25 cellular contexts compared by ENCODE assay signal in the genomic region with DNA sequence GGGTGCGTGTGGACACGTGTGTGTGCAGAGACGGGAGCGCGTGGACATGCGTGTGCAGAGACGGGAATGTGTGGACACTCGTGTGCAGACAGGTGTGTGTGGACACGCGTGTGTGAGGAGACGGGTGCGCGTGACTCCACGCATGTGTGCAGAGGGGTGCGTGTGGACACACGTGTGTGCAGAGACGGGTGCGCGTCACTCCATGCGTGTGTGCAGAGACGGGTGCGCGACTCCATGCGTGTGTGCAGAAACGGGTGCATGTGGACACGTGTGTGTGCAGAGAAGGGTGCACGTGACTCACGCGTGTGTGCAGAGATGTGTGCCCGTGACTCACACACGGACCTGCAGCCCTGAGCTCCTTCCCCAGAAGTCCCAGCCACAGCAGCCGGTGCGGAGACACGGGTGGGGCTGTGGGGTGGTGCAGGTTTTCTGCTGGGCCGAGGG. TPM values are rescaled to one million over a fixed set of nuclear protein-coding genes. Genes with fewer than 3 reads are reported as not detected.
DNase-seq lines count a peak whose midpoint lies in the region; ATAC-seq lines count a peak whose summit lies in the region.
"Had no signal": no experiment of that assay in that cellular context is flagged by ENCODE, and none has a peak within 500 bp of the region (broad histone marks: within the 10 kb centered on the region; RNA-seq: fewer than 3 reads in every experiment).

No MANE protein-coding gene starts in this region.

- no peak overlapping the region for H3K27ac Mint-ChIP-seq in activated T-cell treated with anti-CD3 and anti-CD28 coated beads, Interleukin-2, amount 50 U/mL, for 24 hours
- H3K27ac Mint-ChIP-seq: CD4-positive, CD25-positive, alpha-beta regulatory T cell; T-helper 2 cell treated with Interferon-gamma antibody and Interleukin-4, amounts not matched to agents 5 μg/mL and 100 μg/mL, for 36 hours had no signal

- H2BK120ac ChIP-seq in trophoblast cell (ENCODE audit: insufficient read depth, low read length, poor library complexity) = no peak overlapping the region

- peaks cover 18% of the 10 kb centered on the region for H3K9me3 ChIP-seq in trophoblast cell (ENCODE audit: insufficient read depth, low read depth, low read length)
- H3K9me3 ChIP-seq: breast epithelium, MG63, stomach, thyroid gland had no signal

- peak overlapping the region; percentile 33 for H3K4me3 Mint-ChIP-seq in activated T-cell treated with anti-CD3 and anti-CD28 coated beads, Interleukin-2, amount 50 U/mL, for 24 hours
- H3K4me3 Mint-ChIP-seq: T-helper 2 cell treated with Interferon-gamma antibody and Interleukin-4, amounts not matched to agents 5 μg/mL and 100 μg/mL, for 36 hours had no signal

- H2AK5ac ChIP-seq in trophoblast cell (ENCODE audit: low read length) = no peak overlapping the region

- no peak overlapping the region for H2BK5ac ChIP-seq in trophoblast cell (ENCODE audit: low read depth, low read length, poor library complexity)

- H3K4me3 ChIP-seq in trophoblast cell (ENCODE audit: low read depth, low read length) = peak overlapping the region; percentile 4
- H3K4me3 ChIP-seq: breast epithelium, MG63, smooth muscle cell, stomach, thyroid gland had no signal

- no peaks in the 10 kb centered on the region for H3K79me2 ChIP-seq in trophoblast cell (ENCODE audit: control insufficient read depth, insufficient read depth, low read length, poor library complexity)
- H3K79me2 ChIP-seq: parathyroid adenoma had no signal

- peaks cover 30% of the 10 kb centered on the region for H3K4me1 Mint-ChIP-seq in activated T-cell treated with anti-CD3 and anti-CD28 coated beads, Interleukin-2, amount 50 U/mL, for 24 hours (ENCODE audit: low read depth)

- H3K18ac ChIP-seq in trophoblast cell (ENCODE audit: low read length) = no peak overlapping the region

- H3K4me2 ChIP-seq in trophoblast cell (ENCODE audit: low read length) = no peak overlapping the region
- H3K4me2 ChIP-seq: smooth muscle cell had no signal

- no peak for ATAC-seq in HG02623 (IDR thresholded peaks at IDR 0.05; ENCODE audit: unreplicated experiment)
- ATAC-seq: Panc1 had no signal

- peaks cover 47% of the 10 kb centered on the region for H3K36me3 Mint-ChIP-seq in activated T-cell treated with anti-CD3 and anti-CD28 coated beads, Interleukin-2, amount 50 U/mL, for 24 hours (ENCODE audit: low read depth)
- H3K36me3 Mint-ChIP-seq: CD4-positive, CD25-positive, alpha-beta regulatory T cell had no signal

- H3K14ac ChIP-seq in trophoblast cell (ENCODE audit: low read length) = no peak overlapping the region

- no peak overlapping the region for H4K12ac ChIP-seq in trophoblast cell (ENCODE audit: low read depth, low read length)

- H4K91ac ChIP-seq in trophoblast cell (ENCODE audit: low read depth, low read length) = no peak overlapping the region

- no peak overlapping the region for H2AFZ ChIP-seq in trophoblast cell (ENCODE audit: insufficient read depth, low read length, poor library complexity)
- H2AFZ ChIP-seq: parathyroid adenoma had no signal

- no peak overlapping the region for H3K9ac ChIP-seq in trophoblast cell (ENCODE audit: low read length)
- H3K9ac ChIP-seq: parathyroid adenoma had no signal

- no CpG with 5 or more reads among the region's 35 CpGs for WGBS in trophoblast cell (ENCODE audit: extremely low coverage, insufficient coverage, insufficient read length)

- DNase-seq in activated T-cell treated with anti-CD3 and anti-CD28 coated beads, Interleukin-2, amount 50 U/mL, for 24 hours = peak; percentile 31
- DNase-seq in activated T-cell treated with anti-CD3 and anti-CD28 coated beads, Interleukin-2, amount 50 U/mL, for 1 hour = no peak
- DNase-seq in trophoblast cell = no peak
- DNase-seq: activated CD4-positive, alpha-beta T cell treated with anti-CD3 and anti-CD28 coated beads for 4 hours; activated naive CD4-positive, alpha-beta T cell treated with Interleukin-2 at 50 U/mL for 16 hours; activated T-cell treated with anti-CD3 and anti-CD28 coated beads, Interleukin-2, amount 50 U/mL, for 48 hours; CD4-positive, CD25-positive, alpha-beta regulatory T cell; HCEC 1CT; hippocampal formation; KG1; MG63; NCI-H1105 treated with DMSO at 0.1 percent for 48 hours; NCI-H2227 treated with DMSO at 0.1 percent for 48 hours; NCI-H526 treated with DMSO at 0.1 percent for 48 hours; SHP77 treated with DMSO at 0.1 percent for 48 hours; stimulated activated CD4-positive, alpha-beta T cell treated with anti-CD3 and anti-CD28 coated beads, Interleukin-2, amount 100 ng/mL, for 24 hours; stomach; thyroid gland had no signal

- H3K27ac ChIP-seq in trophoblast cell (ENCODE audit: low read depth, low read length) = no peak overlapping the region
- H3K27ac ChIP-seq: breast epithelium, parathyroid adenoma, stomach, thyroid gland had no signal

- no peaks in the 10 kb centered on the region for H3K27me3 ChIP-seq in trophoblast cell (ENCODE audit: insufficient read depth, low read length)
- H3K27me3 ChIP-seq: MG63, thyroid gland had no signal

- no peaks in the 10 kb centered on the region for H3K27me3 Mint-ChIP-seq in activated T-cell treated with anti-CD3 and anti-CD28 coated beads, Interleukin-2, amount 50 U/mL, for 24 hours

- H4K8ac ChIP-seq in trophoblast cell (ENCODE audit: low read depth, low read length) = no peak overlapping the region

- no peaks in the 10 kb centered on the region for H3K9me3 Mint-ChIP-seq in activated T-cell treated with anti-CD3 and anti-CD28 coated beads, Interleukin-2, amount 50 U/mL, for 24 hours
- H3K9me3 Mint-ChIP-seq: CD4-positive, CD25-positive, alpha-beta regulatory T cell; T-helper 2 cell treated with Interferon-gamma antibody and Interleukin-4, amounts not matched to agents 5 μg/mL and 100 μg/mL, for 36 hours had no signal

- no peak overlapping the region for H3K23ac ChIP-seq in trophoblast cell (ENCODE audit: low read length)

- no peak overlapping the region for H3K4ac ChIP-seq in trophoblast cell (ENCODE audit: low read depth, low read length)

- H3K36me3 ChIP-seq in trophoblast cell (ENCODE audit: control insufficient read depth in 1 of 2, insufficient read depth in 2 of 2, low read length in 2 of 2) = no peaks in the 10 kb centered on the region
- H3K36me3 ChIP-seq: breast epithelium, MG63, thyroid gland had no signal

- no peaks in the 10 kb centered on the region for H3K4me1 ChIP-seq in trophoblast cell (ENCODE audit: control insufficient read depth in 1 of 2, insufficient read depth in 2 of 2, low read length in 2 of 2)
- H3K4me1 ChIP-seq: breast epithelium had no signal

- H2BK12ac ChIP-seq in trophoblast cell (ENCODE audit: low read length) = no peak overlapping the region

- H3K79me1 ChIP-seq in trophoblast cell (ENCODE audit: low read length) = no peaks in the 10 kb centered on the region

RNA-seq across cellular contexts. Expression of a gene that starts 2.2 kb away (rescaled TPM):
- 0.18 and 0.22 TPM in 2 replicates for polyA plus RNA-seq in trophoblast cell (2013)
- polyA plus RNA-seq: neural cell had no signal

RNA-seq across cellular contexts. Expression of a gene that starts 13.9 kb away (rescaled TPM):
- 2.4 and 2.6 TPM in 2 replicates for polyA plus RNA-seq in trophoblast cell (2013)
- polyA plus RNA-seq: neural cell had no signal

RNA-seq across cellular contexts. Expression of a gene that starts 39.4 kb away (rescaled TPM):
- polyA plus RNA-seq in trophoblast cell (2013) = 0.03 and 0.04 TPM in 2 replicates
- polyA plus RNA-seq: CD4-positive, CD25-positive, alpha-beta regulatory T cell; neural cell; smooth muscle cell; stomach had no signal

RNA-seq across cellular contexts. Expression of a gene that starts 46.1 kb away (rescaled TPM):
- 106 and 112 TPM in 2 replicates for polyA plus RNA-seq in trophoblast cell (2013)

RNA-seq across cellular contexts. Expression of a gene that starts 51.9 kb away (rescaled TPM):
- 0.34 and 0.36 TPM in 2 replicates for polyA plus RNA-seq in trophoblast cell (2013)
- polyA plus RNA-seq: CD4-positive, CD25-positive, alpha-beta regulatory T cell; neural cell; smooth muscle cell; stomach had no signal
